ENCODE assay signal across 10 cellular contexts in the genomic region with DNA sequence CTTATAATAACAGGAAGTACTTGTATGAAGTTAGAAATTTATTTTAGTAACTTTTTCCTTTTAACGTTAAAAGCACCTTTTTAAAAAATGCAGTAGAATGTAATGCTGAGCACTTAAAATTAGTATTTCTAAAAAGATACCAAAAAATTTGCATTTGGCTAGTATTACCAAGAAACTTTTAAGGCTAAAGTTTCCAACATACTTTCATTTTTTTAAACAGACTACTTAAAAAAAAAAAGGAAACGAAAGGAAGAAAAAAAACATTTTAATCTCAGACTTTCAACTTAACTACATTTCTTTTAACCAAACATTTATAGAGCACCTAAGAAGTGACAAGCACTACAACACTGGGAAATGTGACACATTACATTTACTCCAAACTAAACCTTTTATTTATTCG. TPM values are rescaled to one million over a fixed set of nuclear protein-coding genes. Genes with fewer than 3 reads are reported as not detected.
DNase-seq lines count a peak whose midpoint lies in the region; ATAC-seq and TF ChIP-seq lines count a peak whose summit lies in the region.
"Had no signal": no experiment of that assay in that cellular context is flagged by ENCODE, and none has a peak within 500 bp of the region (broad histone marks: within the 10 kb centered on the region; RNA-seq: fewer than 3 reads in every experiment).

No MANE protein-coding gene starts in this region.

- peak overlapping the region; percentile 97 for H3K4me2 ChIP-seq in smooth muscle cell

- H3K27ac Mint-ChIP-seq in activated CD4-positive, alpha-beta T cell treated with anti-CD3 and anti-CD28 coated beads, Interleukin-2, amount 10 ng/mL, durations not matched to agents 7 days and 5 days, result peak overlapping the region; percentile 62
- H3K27ac Mint-ChIP-seq in T-helper 17 cell, result no peak overlapping the region
- no peak overlapping the region for H3K27ac Mint-ChIP-seq in endothelial cell (ENCODE audit: unreplicated experiment)

- POLR2A ChIA-PET in activated CD4-positive, alpha-beta T cell treated with anti-CD3 and anti-CD28 coated beads, Interleukin-2, amount 10 ng/mL, durations not matched to agents 7 days and 5 days (lab: Charles Lee), result no interaction called here

- no peaks in the 10 kb centered on the region for H3K36me3 ChIP-seq in smooth muscle cell (ENCODE audit: low read depth)

- H3F3A ChIP-seq in smooth muscle cell (ENCODE audit: low read depth), result peaks cover 10% of the 10 kb centered on the region

- CTCF ChIA-PET in activated CD4-positive, alpha-beta T cell treated with anti-CD3 and anti-CD28 coated beads, Interleukin-2, amount 10 ng/mL, durations not matched to agents 7 days and 5 days (lab: Charles Lee), result interaction anchor here (1.4 to 1.5 kb wide), 2 partner anchors 18 to 179 kb away, joined by 3 to 5 read pairs; partner anchors contain the start of gene B3GALNT2

- H3K27ac ChIP-seq in smooth muscle cell (ENCODE audit: low read depth), result peak overlapping the region; percentile 9

- H3K4me3 ChIP-seq in foreskin fibroblast (ENCODE audit: low read depth in 1 of 2, low read length in 2 of 2) (peak overlapping the region; percentile 94 to 95), smooth muscle cell (peak overlapping the region; percentile 92)

- H3K9me3 Mint-ChIP-seq in activated CD4-positive, alpha-beta T cell treated with anti-CD3 and anti-CD28 coated beads, Interleukin-2, amount 10 ng/mL, durations not matched to agents 7 days and 5 days, result no peaks in the 10 kb centered on the region
- no peaks in the 10 kb centered on the region for H3K9me3 Mint-ChIP-seq in endothelial cell (ENCODE audit: unreplicated experiment)

- H3K27me3 Mint-ChIP-seq in activated CD4-positive, alpha-beta T cell treated with anti-CD3 and anti-CD28 coated beads, Interleukin-2, amount 10 ng/mL, durations not matched to agents 7 days and 5 days, result no peaks in the 10 kb centered on the region
- no peaks in the 10 kb centered on the region for H3K27me3 Mint-ChIP-seq in T-helper 17 cell
- H3K27me3 Mint-ChIP-seq in endothelial cell (ENCODE audit: unreplicated experiment), result peaks cover 13% of the 10 kb centered on the region

- H2AFZ ChIP-seq in smooth muscle cell (ENCODE audit: low read depth), result no peak overlapping the region

- H3K9ac ChIP-seq in smooth muscle cell (ENCODE audit: low read depth), result peak overlapping the region; percentile 98

- WGBS in smooth muscle cell (ENCODE audit: low lambda C conversion rate), result 87% methylated on average over 3 of the region's 3 CpGs

- no peak for ATAC-seq in T-helper 17 cell
- ATAC-seq: left lobe of liver had no signal

- no peaks in the 10 kb centered on the region for H3K27me3 ChIP-seq in smooth muscle cell (ENCODE audit: low read depth)

- peaks cover 38% of the 10 kb centered on the region for H3K36me3 Mint-ChIP-seq in activated CD4-positive, alpha-beta T cell treated with anti-CD3 and anti-CD28 coated beads, Interleukin-2, amount 10 ng/mL, durations not matched to agents 7 days and 5 days (ENCODE audit: low read depth)
- H3K36me3 Mint-ChIP-seq in T-helper 17 cell (ENCODE audit: low read depth), result peaks cover 21% of the 10 kb centered on the region
- H3K36me3 Mint-ChIP-seq in endothelial cell (ENCODE audit: low read depth, unreplicated experiment), result peaks cover 20% of the 10 kb centered on the region

- H4K20me1 ChIP-seq in smooth muscle cell (ENCODE audit: low read depth), result peaks cover 75% of the 10 kb centered on the region

- H3K4me1 ChIP-seq in smooth muscle cell (ENCODE audit: low read depth), result peaks cover 18% of the 10 kb centered on the region

- peaks cover 45% of the 10 kb centered on the region for H3K4me1 Mint-ChIP-seq in activated CD4-positive, alpha-beta T cell treated with anti-CD3 and anti-CD28 coated beads, Interleukin-2, amount 10 ng/mL, durations not matched to agents 7 days and 5 days
- H3K4me1 Mint-ChIP-seq in T-helper 17 cell, result peaks cover 42% of the 10 kb centered on the region
- H3K4me1 Mint-ChIP-seq in endothelial cell (ENCODE audit: unreplicated experiment), result peaks cover 23% of the 10 kb centered on the region

- H3K9me3 ChIP-seq in T-helper 17 cell (ENCODE audit: control insufficient read depth, low read length, poor library complexity, severe bottlenecking) (no peaks in the 10 kb centered on the region), smooth muscle cell (replicated peaks; ENCODE audit: low read depth) (no peaks in the 10 kb centered on the region)

- no peak for DNase-seq in activated CD4-positive, alpha-beta T cell treated with anti-CD3 and anti-CD28 coated beads, Interleukin-2, amount 10 ng/mL, durations not matched to agents 7 days and 5 days
- no peak for DNase-seq in activated CD4-positive, alpha-beta T cell treated with anti-CD3 and anti-CD28 coated beads for 48 hours
- DNase-seq in T-helper 17 cell (no peak), foreskin fibroblast (no peak), smooth muscle cell (lab: John Stamatoyannopoulos, UW; ENCODE audit: unreplicated experiment) (no peak), NCI-H82 treated with DMSO at 0.1 percent for 48 hours (lab: John Stamatoyannopoulos, UW; ENCODE audit: unreplicated experiment) (no peak), endothelial cell (ENCODE audit: low spot score) (no peak), putamen (ENCODE audit: low spot score) (no peak)
- DNase-seq: NCI-H1417 had no signal

- H3K79me2 ChIP-seq in smooth muscle cell (ENCODE audit: low read depth), result peaks cover 82% of the 10 kb centered on the region

- TF ChIP-seq CTCF in foreskin fibroblast (IDR thresholded peaks at IDR 0.05; ENCODE audit: low read depth, low read length), result no peak
- no peak for TF ChIP-seq CTCF in smooth muscle cell (IDR thresholded peaks at IDR 0.05; ENCODE audit: borderline replicate concordance, insufficient read depth, poor library complexity, severe bottlenecking)
- TF ChIP-seq CTCF in endothelial cell (IDR thresholded peaks at IDR 0.05; ENCODE audit: unreplicated experiment), result no peak

- peak overlapping the region; percentile 88 for H3K4me3 Mint-ChIP-seq in activated CD4-positive, alpha-beta T cell treated with anti-CD3 and anti-CD28 coated beads, Interleukin-2, amount 10 ng/mL, durations not matched to agents 7 days and 5 days
- H3K4me3 Mint-ChIP-seq in T-helper 17 cell, result peak overlapping the region; percentile 99
- H3K4me3 Mint-ChIP-seq in endothelial cell (ENCODE audit: unreplicated experiment), result no peak overlapping the region

RNA-seq across cellular contexts. Expression of gene ARID4B, which starts 2.8 kb away (rescaled TPM):
- total RNA-seq in activated CD4-positive, alpha-beta T cell treated with anti-CD3 and anti-CD28 coated beads, Interleukin-2, amount 10 ng/mL, durations not matched to agents 7 days and 5 days, result 10 to 100 TPM; 43.7 to 47.3 TPM
- total RNA-seq in T-helper 17 cell, result 100 to 1,000 TPM; 163 to 182 TPM
- 33.2 and 40.3 TPM in 2 replicates for total RNA-seq in smooth muscle cell
- 29.0 and 39.1 TPM in 2 replicates for polyA plus RNA-seq in smooth muscle cell
- total RNA-seq in endothelial cell (ENCODE audit: unreplicated experiment), result 48.2 TPM

RNA-seq across cellular contexts. Expression of gene GGPS1, which starts 3.2 kb away (rescaled TPM):
- total RNA-seq in activated CD4-positive, alpha-beta T cell treated with anti-CD3 and anti-CD28 coated beads, Interleukin-2, amount 10 ng/mL, durations not matched to agents 7 days and 5 days, result 10 to 100 TPM; 27.2 to 27.6 TPM
- 10 to 100 TPM; 28.0 to 28.2 TPM for total RNA-seq in T-helper 17 cell
- 41.3 and 45.8 TPM in 2 replicates for total RNA-seq in smooth muscle cell
- polyA plus RNA-seq in smooth muscle cell, result 47.5 and 48.1 TPM in 2 replicates
- total RNA-seq in endothelial cell (ENCODE audit: unreplicated experiment), result 40.4 TPM

RNA-seq across cellular contexts. Expression of gene TBCE, which starts 42.1 kb away (rescaled TPM):
- total RNA-seq in activated CD4-positive, alpha-beta T cell treated with anti-CD3 and anti-CD28 coated beads, Interleukin-2, amount 10 ng/mL, durations not matched to agents 7 days and 5 days, result 10 to 100 TPM; 25.1 to 26.8 TPM
- 10 to 100 TPM; 14.6 to 18.3 TPM for total RNA-seq in T-helper 17 cell
- 24.0 and 31.1 TPM in 2 replicates for total RNA-seq in smooth muscle cell
- 28.4 and 30.5 TPM in 2 replicates for polyA plus RNA-seq in smooth muscle cell
- 24.7 TPM for total RNA-seq in endothelial cell (ENCODE audit: unreplicated experiment)
